ENCODE assay signal across 30 cellular contexts in the genomic region with DNA sequence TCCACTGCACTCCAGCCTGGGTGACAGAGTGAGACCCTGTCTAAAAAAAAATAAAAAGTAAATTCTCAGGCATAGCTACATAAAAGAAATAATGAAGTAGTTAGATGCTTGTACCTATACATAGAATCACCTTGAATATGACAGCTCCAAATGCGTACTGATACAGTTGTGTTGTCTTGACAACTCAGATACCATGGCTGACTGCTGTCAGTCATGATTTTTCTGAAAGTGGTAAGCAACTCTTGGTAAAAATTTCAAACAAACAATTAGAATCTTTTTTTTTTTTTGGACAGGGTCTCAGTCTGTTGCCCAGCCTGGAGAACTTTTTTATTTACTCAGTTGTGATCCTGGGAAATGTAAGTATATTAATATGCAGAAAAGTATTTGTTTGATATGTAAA. TPM values are rescaled to one million over a fixed set of nuclear protein-coding genes. Genes with fewer than 3 reads are reported as not detected.
A peak's percentile ranks its signal among the peaks of the same experiment; 100 is the strongest.
DNase-seq lines count a peak whose midpoint lies in the region; ATAC-seq and TF ChIP-seq lines count a peak whose summit lies in the region.
"Had no signal": no experiment of that assay in that cellular context is flagged by ENCODE, and none has a peak within 500 bp of the region (broad histone marks: within the 10 kb centered on the region; RNA-seq: fewer than 3 reads in every experiment).

No MANE protein-coding gene starts in this region.

- TF ChIP-seq CTCF in natural killer cell (IDR thresholded peaks at IDR 0.05) (no peak), testis (IDR thresholded peaks at IDR 0.05) (no peak)

- intact Hi-C loops in natural killer cell (cut with micrococcal nuclease) (no loop called here), testis (cut with DNase I; ENCODE audit: low total_unique reads) (no loop called here)

- no peaks in the 10 kb centered on the region for H4K20me1 ChIP-seq in Karpas-422 (ENCODE audit: insufficient read depth, low read depth, low read length)

- no peaks in the 10 kb centered on the region for H3K9me2 ChIP-seq in Karpas-422 (replicated peaks; ENCODE audit: insufficient read depth, low read length)

- no peak for ATAC-seq in natural killer cell
- no peak for ATAC-seq in natural killer cell treated with Interleukin-12 subunit alpha and Interleukin-12 subunit beta and Interleukin-15 and Interleukin-18, amount 100 ng/mL, for 72 hours
- ATAC-seq in effector memory CD8-positive, alpha-beta T cell (replicated peaks): no peak
- ATAC-seq in HG03095 (IDR thresholded peaks at IDR 0.05; ENCODE audit: unreplicated experiment): no peak
- ATAC-seq: gastroesophageal sphincter, left ventricle myocardium superior, pancreas had no signal

- H3K27ac ChIP-seq in Karpas-422 (ENCODE audit: low read length): peak overlapping the region; percentile 92
- no peak overlapping the region for H3K27ac ChIP-seq in testis
- H3K27ac ChIP-seq: gastroesophageal sphincter, GM23248, pancreas, right atrium auricular region, SJCRH30, VCaP had no signal

- H3K27ac Mint-ChIP-seq in natural killer cell: peak overlapping the region; percentile 100
- peak overlapping the region in 1 of 2 donors; percentile 100 for H3K27ac Mint-ChIP-seq in natural killer cell treated with Interleukin-12 subunit alpha and Interleukin-12 subunit beta and Interleukin-15 and Interleukin-18, amount 100 ng/mL, for 72 hours
- H3K27ac Mint-ChIP-seq in effector memory CD8-positive, alpha-beta T cell: no peak overlapping the region
- H3K27ac Mint-ChIP-seq: endodermal cell, HFFc6, mesothelial cell of epicardium, nephron progenitor cell had no signal

- H3K9me3 ChIP-seq in Karpas-422 (ENCODE audit: low read length) (no peaks in the 10 kb centered on the region), testis (no peaks in the 10 kb centered on the region)
- H3K9me3 ChIP-seq: gastroesophageal sphincter, pancreas, right atrium auricular region, SJCRH30 had no signal

- peak overlapping the region; percentile 67 for H3K4me3 Mint-ChIP-seq in natural killer cell
- no peak overlapping the region for H3K4me3 Mint-ChIP-seq in natural killer cell treated with Interleukin-12 subunit alpha and Interleukin-12 subunit beta and Interleukin-15 and Interleukin-18, amount 100 ng/mL, for 72 hours
- peak overlapping the region; percentile 65 to 68 for H3K4me3 Mint-ChIP-seq in effector memory CD8-positive, alpha-beta T cell
- H3K4me3 Mint-ChIP-seq: endodermal cell, HFFc6, mesothelial cell of epicardium, nephron progenitor cell had no signal

- peak overlapping the region; percentile 4; the same call in 1 of the 2 replicates for H3K9ac ChIP-seq in Karpas-422 (ENCODE audit: low read length)
- H3K9ac ChIP-seq: GM23248 had no signal

- H2AFZ ChIP-seq in Karpas-422 (ENCODE audit: low read length): no peak overlapping the region
- H2AFZ ChIP-seq: GM23248 had no signal

- H3K4me3 ChIP-seq in Karpas-422 (ENCODE audit: low read length) (no peak overlapping the region), testis (no peak overlapping the region)
- H3K4me3 ChIP-seq: gastroesophageal sphincter, GM23248, pancreas, right atrium auricular region, SJCRH30 had no signal

- no peaks in the 10 kb centered on the region for H3K27me3 Mint-ChIP-seq in natural killer cell (ENCODE audit: low read depth in 2 of 2)
- H3K27me3 Mint-ChIP-seq in natural killer cell treated with Interleukin-12 subunit alpha and Interleukin-12 subunit beta and Interleukin-15 and Interleukin-18, amount 100 ng/mL, for 72 hours: no peaks in the 10 kb centered on the region
- H3K27me3 Mint-ChIP-seq in effector memory CD8-positive, alpha-beta T cell: no peaks in the 10 kb centered on the region

- peaks cover 76 to 80% of the 10 kb centered on the region in 2 donors for H3K4me1 Mint-ChIP-seq in natural killer cell
- peaks cover 64 to 70% of the 10 kb centered on the region in 2 donors for H3K4me1 Mint-ChIP-seq in natural killer cell treated with Interleukin-12 subunit alpha and Interleukin-12 subunit beta and Interleukin-15 and Interleukin-18, amount 100 ng/mL, for 72 hours (ENCODE audit: low read depth in 2 of 2)
- H3K4me1 Mint-ChIP-seq in effector memory CD8-positive, alpha-beta T cell (ENCODE audit: low read depth in 2 of 2): peaks cover 72 to 78% of the 10 kb centered on the region in 2 donors

- no peak for DNase-seq in natural killer cell
- DNase-seq in natural killer cell treated with Interleukin-12 subunit alpha and Interleukin-12 subunit beta and Interleukin-15 and Interleukin-18, amount 100 ng/mL, for 72 hours (ENCODE audit: low spot score): no peak
- no peak for DNase-seq in Karpas-422
- no peak for DNase-seq in effector memory CD8-positive, alpha-beta T cell
- DNase-seq in GOT3 (lab: John Stamatoyannopoulos, UW): no peak
- DNase-seq in testis: no peak
- DNase-seq: activated CD4-positive, alpha-beta T cell treated with anti-CD3 and anti-CD28 coated beads, Interleukin-2, amount 50 U/mL, for 48 hours; activated naive CD4-positive, alpha-beta T cell; activated T-cell treated with anti-CD3 and anti-CD28 coated beads, Interleukin-2, amount 50 U/mL, for 1 hour; anterior cingulate cortex; cortex of kidney; DMS79; endodermal cell; GM23248; HFFc6; hypothalamus; KBM-7; left ventricle myocardium superior; MV-4-11; NCI-H510A treated with DMSO at 0.1 percent for 48 hours; nephron progenitor cell; pancreas; SJCRH30; stimulated activated CD4-positive, alpha-beta T cell treated with anti-CD3 and anti-CD28 coated beads, Interleukin-4, amount 100 ng/mL, for 24 hours; stimulated activated naive CD4-positive, alpha-beta T cell treated with Interleukin-2 at 50 U/mL for 16 hours had no signal

- H3K27me3 ChIP-seq in Karpas-422 (ENCODE audit: low read length) (no peaks in the 10 kb centered on the region), testis (no peaks in the 10 kb centered on the region)
- H3K27me3 ChIP-seq: gastroesophageal sphincter, pancreas, right atrium auricular region, SJCRH30 had no signal

- H3K36me3 Mint-ChIP-seq in natural killer cell: no peaks in the 10 kb centered on the region
- H3K36me3 Mint-ChIP-seq in natural killer cell treated with Interleukin-12 subunit alpha and Interleukin-12 subunit beta and Interleukin-15 and Interleukin-18, amount 100 ng/mL, for 72 hours: peaks cover 5% of the 10 kb centered on the region
- peaks cover 22% of the 10 kb centered on the region for H3K36me3 Mint-ChIP-seq in effector memory CD8-positive, alpha-beta T cell (ENCODE audit: insufficient read depth)

- no peak for TF ChIP-seq POLR2A in testis (IDR thresholded peaks at IDR 0.05)

- H3K79me2 ChIP-seq in Karpas-422 (ENCODE audit: low read length): no peaks in the 10 kb centered on the region

- H3K36me3 ChIP-seq in Karpas-422 (ENCODE audit: insufficient read depth, low read length): peaks cover 7% of the 10 kb centered on the region
- H3K36me3 ChIP-seq in testis (ENCODE audit: low read depth, missing control alignments): no peaks in the 10 kb centered on the region
- H3K36me3 ChIP-seq: SJCRH30 had no signal

- WGBS in testis, 2 donors: 93 to 100% methylated on average over 1 of the region's 1 CpG

- peaks cover 71% of the 10 kb centered on the region for H3K4me1 ChIP-seq in Karpas-422 (ENCODE audit: low read length)
- peaks cover 3% of the 10 kb centered on the region for H3K4me1 ChIP-seq in testis
- H3K4me1 ChIP-seq: SJCRH30 had no signal

- H3K9me3 Mint-ChIP-seq in natural killer cell: no peaks in the 10 kb centered on the region
- H3K9me3 Mint-ChIP-seq in natural killer cell treated with Interleukin-12 subunit alpha and Interleukin-12 subunit beta and Interleukin-15 and Interleukin-18, amount 100 ng/mL, for 72 hours: no peaks in the 10 kb centered on the region
- no peaks in the 10 kb centered on the region for H3K9me3 Mint-ChIP-seq in effector memory CD8-positive, alpha-beta T cell
- H3K9me3 Mint-ChIP-seq: endodermal cell, HFFc6, mesothelial cell of epicardium, nephron progenitor cell had no signal

- peak overlapping the region; percentile 82 for H3K4me2 ChIP-seq in Karpas-422 (ENCODE audit: low read depth, low read length, poor library complexity, severe bottlenecking)

RNA-seq across cellular contexts. Expression of gene MAPK13, which starts 14.2 kb away (rescaled TPM):
- total RNA-seq in natural killer cell (10 to 100 TPM; 39.4 to 52.1 (median 49.9) TPM), testis (10 to 100 TPM; 57.5 to 61.7 TPM)
- 10 to 100 TPM; 40.7 to 74.2 TPM for total RNA-seq in natural killer cell treated with Interleukin-12 subunit alpha and Interleukin-12 subunit beta and Interleukin-15 and Interleukin-18, amount 100 ng/mL, for 72 hours
- 1.6 and 2.1 TPM in 2 replicates for total RNA-seq in Karpas-422 (2014; rRNA removed; shearing (Covaris generic); ENCODE audit: low replicate concordance)
- 109 TPM for polyA plus RNA-seq in testis (ENCODE audit: insufficient read depth, low read depth, low replicate concordance)

Comparison
In these comparisons a context has a peak if more than half of its experiments do, and no peak if none do; other contexts are left out.
1. H3K27ac Mint-ChIP-seq: peak in natural killer cell (2 of 2); none in effector memory CD8-positive, alpha-beta T cell (0 of 2).
2. RNA of gene MAPK13, which starts 14.2 kb away (total RNA-seq): 40.7 to 74.2 TPM in natural killer cell treated with Interleukin-12 subunit alpha and Interleukin-12 subunit beta and Interleukin-15 and Interleukin-18, amount 100 ng/mL, for 72 hours, 57.5 to 61.7 TPM in testis and 39.4 to 52.1 TPM in natural killer cell; 1.6 to 2.1 TPM in Karpas-422; every median in the first group is over 10 times any median in the second.